8 cellular contexts compared by ENCODE assay signal in the genomic region with DNA sequence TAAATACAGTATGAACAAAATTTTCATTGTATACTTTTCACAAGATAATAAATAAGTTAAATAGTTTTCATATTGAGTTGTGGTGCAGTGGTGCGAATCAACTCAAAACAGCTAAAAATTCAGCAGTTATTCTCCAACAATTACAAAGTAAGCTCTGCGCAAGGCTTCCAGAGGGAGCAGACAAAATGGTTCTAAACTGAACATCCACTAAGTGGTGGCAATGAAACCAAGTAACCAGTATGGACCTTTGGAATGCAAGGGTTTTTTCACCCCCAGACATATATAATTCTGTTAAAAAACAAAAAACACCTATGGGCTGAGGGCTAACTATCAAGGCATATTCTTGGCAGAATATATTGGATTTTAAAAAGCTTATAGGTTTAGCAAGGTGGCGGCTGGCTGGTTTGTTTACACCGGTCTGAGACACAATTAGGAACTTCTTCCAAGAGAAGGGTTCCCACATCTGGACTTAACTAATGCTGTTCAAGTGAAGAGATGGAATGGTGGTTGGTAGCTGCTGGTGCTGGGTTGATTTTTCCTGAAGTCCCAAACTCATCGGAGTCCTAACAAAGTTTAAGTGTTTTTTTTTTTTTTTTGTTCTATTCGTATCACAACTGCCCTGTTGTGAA. TPM values are rescaled to one million over a fixed set of nuclear protein-coding genes. Genes with fewer than 3 reads are reported as not detected.
DNase-seq lines count a peak whose midpoint lies in the region; ATAC-seq, FAIRE-seq and TF ChIP-seq lines count a peak whose summit lies in the region.

No MANE protein-coding gene starts in this region.

- peak overlapping the region; percentile 97 for H3K27ac Mint-ChIP-seq in activated naive CD4-positive, alpha-beta T cell treated with anti-CD3 and anti-CD28 coated beads, Interleukin-2, amount 10 ng/mL, durations not matched to agents 7 days and 5 days

- no peaks in the 10 kb centered on the region for H3K9me3 Mint-ChIP-seq in activated naive CD4-positive, alpha-beta T cell treated with anti-CD3 and anti-CD28 coated beads, Interleukin-2, amount 10 ng/mL, durations not matched to agents 7 days and 5 days

- intact Hi-C loops in kidney (cut with DNase I) = loop anchor here (10.0 kb wide), 1 partner anchor 269 kb away; no protein-coding TSS in a partner anchor

- TF ChIP-seq CTCF in kidney (IDR thresholded peaks at IDR 0.05; ENCODE audit: borderline replicate concordance, extremely low read depth, insufficient read depth) = no peak

- H3K27ac ChIP-seq in kidney (ENCODE audit: low read depth in 2 of 2, low read length in 2 of 2) = peak overlapping the region; percentile 98 to 99

- H3K9me3 ChIP-seq in kidney (ENCODE audit: control insufficient read depth in 1 of 2, low read length in 2 of 2) = no peaks in the 10 kb centered on the region

- peaks cover 5 to 18% of the 10 kb centered on the region in 2 donors for H3K36me3 ChIP-seq in kidney (ENCODE audit: control insufficient read depth in 1 of 2, insufficient read depth in 2 of 2, low read length in 2 of 2)

- H3K4me1 ChIP-seq in kidney (ENCODE audit: control insufficient read depth in 1 of 2, insufficient read depth in 1 of 2, low read depth in 1 of 2, low read length in 2 of 2) = peaks cover 25 to 36% of the 10 kb centered on the region in 2 donors

- FAIRE-seq in kidney (lab: Jason Lieb, UNC) = no peak

- peak overlapping the region; percentile 89 to 92 for H3K4me3 ChIP-seq in kidney (ENCODE audit: low read length in 2 of 2)

- H3K36me3 Mint-ChIP-seq in activated naive CD4-positive, alpha-beta T cell treated with anti-CD3 and anti-CD28 coated beads, Interleukin-2, amount 10 ng/mL, durations not matched to agents 7 days and 5 days = peaks cover 48% of the 10 kb centered on the region

- CTCF ChIA-PET in activated naive CD4-positive, alpha-beta T cell treated with anti-CD3 and anti-CD28 coated beads, Interleukin-2, amount 10 ng/mL, durations not matched to agents 7 days and 5 days (lab: Charles Lee) = interaction anchor here (1.1 to 14.2 kb wide), 11 partner anchors 35 to 355 kb away, joined by 3 to 460 read pairs (median 6); no protein-coding TSS in a partner anchor

- ATAC-seq in GM21447 (IDR thresholded peaks at IDR 0.05; ENCODE audit: unreplicated experiment) = no peak

- peaks cover 12% of the 10 kb centered on the region for H3K27me3 Mint-ChIP-seq in activated naive CD4-positive, alpha-beta T cell treated with anti-CD3 and anti-CD28 coated beads, Interleukin-2, amount 10 ng/mL, durations not matched to agents 7 days and 5 days

- peaks cover 27% of the 10 kb centered on the region for H3K4me1 Mint-ChIP-seq in activated naive CD4-positive, alpha-beta T cell treated with anti-CD3 and anti-CD28 coated beads, Interleukin-2, amount 10 ng/mL, durations not matched to agents 7 days and 5 days

- H3K4me3 Mint-ChIP-seq in activated naive CD4-positive, alpha-beta T cell treated with anti-CD3 and anti-CD28 coated beads, Interleukin-2, amount 10 ng/mL, durations not matched to agents 7 days and 5 days = peak overlapping the region; percentile 87

- H3K9ac ChIP-seq in kidney (ENCODE audit: low read length in 2 of 2) = peak overlapping the region; percentile 85 to 90

- DNase-seq in activated naive CD4-positive, alpha-beta T cell treated with anti-CD3 and anti-CD28 coated beads, Interleukin-2, amount 10 ng/mL, durations not matched to agents 7 days and 5 days = peak; percentile 35
- no peak for DNase-seq in activated naive CD4-positive, alpha-beta T cell treated with anti-CD3 and anti-CD28 coated beads, Interleukin-2, amount 50 U/mL, for 16 hours
- DNase-seq in amniotic epithelial cell (ENCODE audit: low read depth) = peak; percentile 42
- peak; percentile 9 for DNase-seq in kidney
- peak; percentile 43 for DNase-seq in superior temporal gyrus (ENCODE audit: extremely low spot score)
- DNase-seq in NCI-H2107 (lab: John Stamatoyannopoulos, UW) = no peak
- DNase-seq in NCI-H526 (lab: John Stamatoyannopoulos, UW) = no peak

RNA-seq across cellular contexts. Expression of a gene that starts 2.9 kb away (rescaled TPM):
- total RNA-seq in kidney = 247 TPM
- polyA plus RNA-seq in kidney (ENCODE audit: insufficient read depth, low read depth, low replicate concordance) = 35.4 TPM

Comparison
In these comparisons a context has a peak if more than half of its experiments do, and no peak if none do; other contexts are left out.
1. DNase-seq: peak in activated naive CD4-positive, alpha-beta T cell treated with anti-CD3 and anti-CD28 coated beads, Interleukin-2, amount 10 ng/mL, durations not matched to agents 7 days and 5 days (single experiment), amniotic epithelial cell (single experiment), kidney (single experiment) and superior temporal gyrus (single experiment); none in activated naive CD4-positive, alpha-beta T cell treated with anti-CD3 and anti-CD28 coated beads, Interleukin-2, amount 50 U/mL, for 16 hours (single experiment), NCI-H2107 (single experiment) and NCI-H526 (0 of 2).